ENCODE assay signal across 15 cellular contexts in genomic region chr10:78727251-78727650, GRCh38.
"Had no signal": no experiment of that assay in that cellular context is flagged by ENCODE, and none has a peak within 500 bp of the region (broad histone marks: within the 10 kb centered on the region; RNA-seq: fewer than 3 reads in every experiment).

No MANE protein-coding gene starts in this region.

- H3K36me3 Mint-ChIP-seq: activated naive CD8-positive, alpha-beta T cell treated with anti-CD3 and anti-CD28 coated beads for 36 hours; memory B cell; natural killer cell treated with Interleukin-12 subunit alpha and Interleukin-12 subunit beta and Interleukin-15 and Interleukin-18, amount 100 ng/mL, for 72 hours had no signal

- H3K4me3 ChIP-seq: prostate gland, right lobe of liver, upper lobe of right lung had no signal

- H3K9me3 Mint-ChIP-seq: activated naive CD8-positive, alpha-beta T cell treated with anti-CD3 and anti-CD28 coated beads for 36 hours; activated T-helper 1 cell treated with anti-CD3 and anti-CD28 coated beads, Interleukin-12 subunit alpha, Interleukin-12 subunit beta, Interleukin-2, Interleukin-4 antibody, amounts not matched to agents 30 ng/mL and 10 ng/mL and 1 ng/mL, durations not matched to agents 14 hours and 24 hours and 36 hours; dendritic cell treated with granulocyte-macrophage colony-stimulating factor and Interleukin-4, amounts not matched to agents 40 ng/mL and 50 ng/mL, for 4 days; memory B cell; natural killer cell treated with Interleukin-12 subunit alpha and Interleukin-12 subunit beta and Interleukin-15 and Interleukin-18, amount 100 ng/mL, for 72 hours; stimulated activated naive CD8-positive, alpha-beta T cell treated with anti-CD3 and anti-CD28 coated beads, Interleukin-15, amount 100 ng/mL, for 72 hours had no signal

- H3K4me1 Mint-ChIP-seq: activated naive CD8-positive, alpha-beta T cell treated with anti-CD3 and anti-CD28 coated beads for 36 hours; memory B cell; stimulated activated naive CD8-positive, alpha-beta T cell treated with anti-CD3 and anti-CD28 coated beads, Interleukin-15, amount 100 ng/mL, for 72 hours had no signal

- H3K27ac Mint-ChIP-seq: activated naive CD8-positive, alpha-beta T cell treated with anti-CD3 and anti-CD28 coated beads for 36 hours; activated T-helper 1 cell treated with anti-CD3 and anti-CD28 coated beads, Interleukin-12 subunit alpha, Interleukin-12 subunit beta, Interleukin-2, Interleukin-4 antibody, amounts not matched to agents 30 ng/mL and 10 ng/mL and 1 ng/mL, durations not matched to agents 14 hours and 24 hours and 36 hours; dendritic cell treated with granulocyte-macrophage colony-stimulating factor and Interleukin-4, amounts not matched to agents 40 ng/mL and 50 ng/mL, for 4 days; memory B cell; natural killer cell treated with Interleukin-12 subunit alpha and Interleukin-12 subunit beta and Interleukin-15 and Interleukin-18, amount 100 ng/mL, for 72 hours had no signal

- H3K27me3 Mint-ChIP-seq: activated naive CD8-positive, alpha-beta T cell treated with anti-CD3 and anti-CD28 coated beads for 36 hours; memory B cell had no signal

- DNase-seq: activated CD4-positive, CD25-positive, alpha-beta regulatory T cell treated with anti-CD3 and anti-CD28 coated beads, Interleukin-2, amount 50 U/mL, for 72 hours; activated naive CD8-positive, alpha-beta T cell treated with anti-CD3 and anti-CD28 coated beads for 36 hours; brain microvascular endothelial cell; foreskin melanocyte; left colon; right lobe of liver; stimulated activated naive CD8-positive, alpha-beta T cell treated with anti-CD3 and anti-CD28 coated beads, Interleukin-15, amount 100 ng/mL, for 72 hours; T-helper 9 cell; upper lobe of right lung had no signal

- H3K4me1 ChIP-seq: prostate gland, right lobe of liver, upper lobe of right lung had no signal

- H3K4me3 Mint-ChIP-seq: activated naive CD8-positive, alpha-beta T cell treated with anti-CD3 and anti-CD28 coated beads for 36 hours; activated T-helper 1 cell treated with anti-CD3 and anti-CD28 coated beads, Interleukin-12 subunit alpha, Interleukin-12 subunit beta, Interleukin-2, Interleukin-4 antibody, amounts not matched to agents 30 ng/mL and 10 ng/mL and 1 ng/mL, durations not matched to agents 14 hours and 24 hours and 36 hours; dendritic cell treated with granulocyte-macrophage colony-stimulating factor and Interleukin-4, amounts not matched to agents 40 ng/mL and 50 ng/mL, for 4 days; memory B cell; natural killer cell treated with Interleukin-12 subunit alpha and Interleukin-12 subunit beta and Interleukin-15 and Interleukin-18, amount 100 ng/mL, for 72 hours; stimulated activated naive CD8-positive, alpha-beta T cell treated with anti-CD3 and anti-CD28 coated beads, Interleukin-15, amount 100 ng/mL, for 72 hours had no signal

- H3K36me3 ChIP-seq: brain microvascular endothelial cell, prostate gland, right lobe of liver, upper lobe of right lung had no signal

- ATAC-seq: left colon; stimulated activated naive CD8-positive, alpha-beta T cell treated with anti-CD3 and anti-CD28 coated beads, Interleukin-15, amount 100 ng/mL, for 72 hours; upper lobe of right lung had no signal

- H3K9me3 ChIP-seq: prostate gland, right lobe of liver, upper lobe of right lung had no signal

- H3K27me3 ChIP-seq: right lobe of liver, upper lobe of right lung had no signal

- H3K27ac ChIP-seq: brain microvascular endothelial cell, epithelial cell of prostate, prostate gland, right lobe of liver, upper lobe of right lung had no signal
